9 cellular contexts compared by ENCODE assay signal in genomic region chr11:12195773-12196172, GRCh38.
DNase-seq lines count a peak whose midpoint lies in the region; ATAC-seq and TF ChIP-seq lines count a peak whose summit lies in the region.
"Had no signal": no experiment of that assay in that cellular context is flagged by ENCODE, and none has a peak within 500 bp of the region (broad histone marks: within the 10 kb centered on the region; RNA-seq: fewer than 3 reads in every experiment).

No MANE protein-coding gene starts in this region.

- no peaks in the 10 kb centered on the region for H3K9me3 Mint-ChIP-seq in activated T-cell treated with anti-CD3 and anti-CD28 coated beads, Interleukin-2, amount 50 U/mL, for 24 hours

- peaks cover 86% of the 10 kb centered on the region for H3K4me1 Mint-ChIP-seq in activated T-cell treated with anti-CD3 and anti-CD28 coated beads, Interleukin-2, amount 50 U/mL, for 24 hours (ENCODE audit: low read depth)

- no peak overlapping the region for H3K4me3 ChIP-seq in WERI-Rb-1 (ENCODE audit: low read depth, low read length)
- H3K4me3 ChIP-seq: right lobe of liver had no signal

- ATAC-seq in GM19351 (IDR thresholded peaks at IDR 0.05; ENCODE audit: unreplicated experiment): peak; percentile 78
- ATAC-seq in HG03159 (IDR thresholded peaks at IDR 0.05; ENCODE audit: unreplicated experiment): peak; percentile 75

- peak overlapping the region; percentile 92 for H3K27ac Mint-ChIP-seq in activated T-cell treated with anti-CD3 and anti-CD28 coated beads, Interleukin-2, amount 50 U/mL, for 24 hours

- H3K36me3 Mint-ChIP-seq in activated T-cell treated with anti-CD3 and anti-CD28 coated beads, Interleukin-2, amount 50 U/mL, for 24 hours (ENCODE audit: low read depth): peaks cover 53% of the 10 kb centered on the region

- H3K27ac ChIP-seq in WERI-Rb-1: no peak overlapping the region
- H3K27ac ChIP-seq: right lobe of liver had no signal

- TF ChIP-seq CTCF in WERI-Rb-1 (IDR thresholded peaks at IDR 0.05; ENCODE audit: low read depth, low read length): no peak

- H3K9me3 ChIP-seq in WERI-Rb-1 (ENCODE audit: severe bottlenecking): no peaks in the 10 kb centered on the region
- H3K9me3 ChIP-seq: right lobe of liver had no signal

- H3K27me3 Mint-ChIP-seq in activated T-cell treated with anti-CD3 and anti-CD28 coated beads, Interleukin-2, amount 50 U/mL, for 24 hours: no peaks in the 10 kb centered on the region

- DNase-seq in activated T-cell treated with anti-CD3 and anti-CD28 coated beads, Interleukin-2, amount 50 U/mL, for 24 hours: peak; percentile 59
- peak; percentile 38 to 40 for DNase-seq in stimulated activated CD4-positive, alpha-beta T cell treated with anti-CD3 and anti-CD28 coated beads, Interleukin-15, amount 100 ng/mL, for 48 hours (ENCODE audit: low read depth in 2 of 2)
- DNase-seq in KBM-7: no peak
- DNase-seq in GM19240 (ENCODE audit: insufficient read length, low spot score): no peak
- DNase-seq in anterior cingulate cortex (lab: John Stamatoyannopoulos, UW): no peak
- no peak for DNase-seq in WERI-Rb-1
- DNase-seq: right lobe of liver had no signal

- H3K27me3 ChIP-seq in WERI-Rb-1 (ENCODE audit: insufficient read depth, low read depth, severe bottlenecking): no peaks in the 10 kb centered on the region
- H3K27me3 ChIP-seq: right lobe of liver had no signal

- peak overlapping the region; percentile 83 for H3K4me3 Mint-ChIP-seq in activated T-cell treated with anti-CD3 and anti-CD28 coated beads, Interleukin-2, amount 50 U/mL, for 24 hours

- H3K36me3 ChIP-seq in WERI-Rb-1: no peaks in the 10 kb centered on the region
- H3K36me3 ChIP-seq: right lobe of liver had no signal

- in situ Hi-C loops in KBM-7 (cut with MboI; ENCODE audit: low pct_unique_long_range_greater_than_20kb, low sequenced_read_pairs): no loop called here

Comparison
In these comparisons a context has a peak if more than half of its experiments do, and no peak if none do; other contexts are left out.
1. DNase-seq: peak in activated T-cell treated with anti-CD3 and anti-CD28 coated beads, Interleukin-2, amount 50 U/mL, for 24 hours (single experiment) and stimulated activated CD4-positive, alpha-beta T cell treated with anti-CD3 and anti-CD28 coated beads, Interleukin-15, amount 100 ng/mL, for 48 hours (2 of 2); none in KBM-7 (single experiment), GM19240 (single experiment), anterior cingulate cortex (0 of 58) and WERI-Rb-1 (single experiment).